In the genomic region with DNA sequence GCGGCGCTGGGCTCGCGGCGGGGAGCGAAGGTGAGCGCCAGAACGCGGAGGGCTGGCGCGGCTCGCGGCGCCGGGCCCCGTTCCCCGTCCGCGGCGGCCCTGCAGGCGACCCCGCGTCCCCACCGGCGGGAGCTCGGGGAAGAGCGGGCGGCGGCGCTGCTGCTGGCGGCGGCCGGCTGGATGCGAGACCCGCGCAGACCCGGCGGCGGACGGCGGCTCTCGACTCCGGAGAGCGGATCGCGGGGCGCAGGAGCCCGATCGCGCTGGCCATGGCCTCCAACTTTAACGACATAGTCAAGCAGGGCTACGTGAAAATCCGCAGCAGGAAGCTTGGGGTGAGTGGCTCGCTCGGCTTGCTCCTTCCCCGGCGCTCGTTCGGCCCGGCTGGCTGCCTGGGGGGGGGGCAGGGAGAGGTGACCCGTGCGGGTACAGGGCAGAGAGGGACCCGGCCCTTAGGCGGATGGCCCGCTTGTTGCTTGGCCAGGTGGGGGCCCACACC, we compare ENCODE assay signal across 9 cellular contexts. TPM values are rescaled to one million over a fixed set of nuclear protein-coding genes. Genes with fewer than 3 reads are reported as not detected.
DNase-seq lines count a peak whose midpoint lies in the region; ATAC-seq, FAIRE-seq and TF ChIP-seq lines count a peak whose summit lies in the region.
"Had no signal": no experiment of that assay in that cellular context is flagged by ENCODE, and none has a peak within 500 bp of the region (broad histone marks: within the 10 kb centered on the region; RNA-seq: fewer than 3 reads in every experiment).

No MANE protein-coding gene starts in this region.

- POLR2A ChIA-PET in SK-N-SH (lab: Yijun Ruan, JAX), result interaction anchor here (0.6 kb wide), 1 partner anchor 235 kb away, joined by 3 read pairs; no protein-coding TSS in a partner anchor

- peaks cover 3% of the 10 kb centered on the region; the same call in 1 of the 2 replicates for H3K79me2 ChIP-seq in SK-N-SH (ENCODE audit: insufficient read depth)

- WGBS in SK-N-SH (ENCODE audit: low lambda C conversion rate), result 0% methylated on average over 1 of the region's 65 CpGs
- WGBS in gastroesophageal sphincter (ENCODE audit: low coverage in 1 of 2), 2 donors, result no CpG with 5 or more reads among the region's 65 CpGs

- TF ChIP-seq RAD21 in SK-N-SH (IDR thresholded peaks at IDR 0.05; ENCODE audit: low read length), result no peak

- TF ChIP-seq CTCF in SK-N-SH (IDR thresholded peaks at IDR 0.05) (no peak), gastroesophageal sphincter (IDR thresholded peaks at IDR 0.05) (no peak)

- no peaks in the 10 kb centered on the region for H3K9me2 ChIP-seq in SK-N-SH

- no peaks in the 10 kb centered on the region for H3K9me3 ChIP-seq in SK-N-SH
- H3K9me3 ChIP-seq in gastroesophageal sphincter, result peaks cover 0 to 4% (median 0%) of the 10 kb centered on the region in 3 donors

- H3K27ac ChIP-seq in SK-N-SH (ENCODE audit: low read depth in 2 of 2, low read length in 1 of 2) (peak overlapping the region; percentile 39 to 98; a peak in 3 of 4 replicates), gastroesophageal sphincter (peak overlapping the region in 3 of 4 donors; percentile 0 to 80 (median 69))

- H2AFZ ChIP-seq in SK-N-SH (ENCODE audit: low read depth), result peak overlapping the region; percentile 88; the same call in 1 of the 2 replicates

- CTCF ChIA-PET in SK-N-SH (lab: Yijun Ruan, JAX), result no interaction called here

- H3F3A ChIP-seq in SK-N-SH (replicated peaks; ENCODE audit: insufficient read depth), result peaks cover 9% of the 10 kb centered on the region

- H3K36me3 ChIP-seq in SK-N-SH (replicated peaks in 1 of 2; ENCODE audit: control insufficient read depth in 1 of 2, insufficient read depth in 2 of 2, low read length in 1 of 2) (peaks cover 0 to 3% of the 10 kb centered on the region in 2 experiments), gastroesophageal sphincter (no peaks in the 10 kb centered on the region)

- no peak for TF ChIP-seq POLR2A in gastroesophageal sphincter (IDR thresholded peaks at IDR 0.05)

- peak; percentile 13 for DNase-seq in GM19239 (ENCODE audit: insufficient read length, low spot score)
- DNase-seq in SK-N-SH, result peak; percentile 81
- peak in 8 of 10 donors; percentile 9 to 90 (median 27) for DNase-seq in posterior cingulate gyrus
- no peak for DNase-seq in GM19240 (ENCODE audit: insufficient read length, low spot score)
- no peak for DNase-seq in GF-D8 (lab: John Stamatoyannopoulos, UW)

- no peak for FAIRE-seq in GM19239 (lab: Jason Lieb, UNC)

- H3K27me3 ChIP-seq in SK-N-SH (ENCODE audit: insufficient read depth), result no peaks in the 10 kb centered on the region
- peaks cover 36% of the 10 kb centered on the region for H3K27me3 ChIP-seq in gastroesophageal sphincter

- H3K4me2 ChIP-seq in SK-N-SH, result peak overlapping the region; percentile 82

- ATAC-seq in gastroesophageal sphincter (peak; percentile 36), GM18870 (IDR thresholded peaks at IDR 0.05; ENCODE audit: unreplicated experiment) (no peak), HG03442 (IDR thresholded peaks at IDR 0.05; ENCODE audit: unreplicated experiment) (no peak)

- intact Hi-C loops in posterior cingulate gyrus (cut with DNase I), result no loop called here

- peak in 1 of 2 experiments; percentile 11; a peak in 1 of 4 replicates for TF ChIP-seq EP300 in SK-N-SH (IDR thresholded peaks at IDR 0.05; ENCODE audit: borderline replicate concordance in 1 of 2, low read depth in 1 of 2, low read length in 1 of 2)
- TF ChIP-seq EP300 in gastroesophageal sphincter (IDR thresholded peaks at IDR 0.05), result no peak

- H3K4me1 ChIP-seq in SK-N-SH (ENCODE audit: control insufficient read depth in 1 of 2, insufficient read depth in 2 of 2, low read depth in 1 of 2, low read length in 1 of 2) (peaks cover 0 to 3% of the 10 kb centered on the region in 2 experiments; a peak in 2 of 4 replicates), gastroesophageal sphincter (peaks cover 0 to 19% (median 0%) of the 10 kb centered on the region in 3 donors)

- H3K9ac ChIP-seq in SK-N-SH, result peak overlapping the region; percentile 56; the same call in 1 of the 2 replicates

- H4K20me1 ChIP-seq in SK-N-SH (ENCODE audit: insufficient read depth), result no peaks in the 10 kb centered on the region

- H3K4me3 ChIP-seq in SK-N-SH (ENCODE audit: low read depth in 2 of 2, low read length in 1 of 2) (peak overlapping the region; percentile 78 to 84), gastroesophageal sphincter (peak overlapping the region; percentile 38 to 61)

TF ChIP-seq in SK-N-SH, 30 proteins besides CTCF, POLR2A, EP300 and RAD21:
- TF ChIP-seq SMC3 (IDR thresholded peaks at IDR 0.05; ENCODE audit: low read depth, low read length) (no peak), JUND (IDR thresholded peaks at IDR 0.05) (no peak), MEF2A (IDR thresholded peaks at IDR 0.05; ENCODE audit: borderline replicate concordance, low read depth) (no peak), NRF1 (IDR thresholded peaks at IDR 0.05; ENCODE audit: low read depth, low read length) (no peak), GATA2 (CRISPR knock-in tag; IDR thresholded peaks at IDR 0.05) (no peak), POLR2AphosphoS5 (IDR thresholded peaks at IDR 0.05; ENCODE audit: low read depth, low read length) (no peak), FOXM1 (IDR thresholded peaks at IDR 0.05; ENCODE audit: low read depth) (no peak), TCF12 (IDR thresholded peaks at IDR 0.05) (no peak), RFX5 (IDR thresholded peaks at IDR 0.05; ENCODE audit: low read length) (no peak), RXRA (IDR thresholded peaks at IDR 0.05; ENCODE audit: borderline replicate concordance, low read depth) (no peak), ZBTB33 (IDR thresholded peaks at IDR 0.05; ENCODE audit: borderline replicate concordance, low read depth) (no peak), YY1 (IDR thresholded peaks at IDR 0.05; ENCODE audit: low read depth) (no peak), NFIC (IDR thresholded peaks at IDR 0.05; ENCODE audit: borderline replicate concordance) (no peak), TAF1 (IDR thresholded peaks at IDR 0.05; ENCODE audit: borderline replicate concordance, low read depth, low read length) (no peak; the same call in 1 of the 2 replicates), TEAD4 (IDR thresholded peaks at IDR 0.05; ENCODE audit: borderline replicate concordance, insufficient read depth) (no peak), SIN3A (IDR thresholded peaks at IDR 0.05; ENCODE audit: borderline replicate concordance, low read depth, low read length) (no peak)
- TF ChIP-seq, protein P1, sequence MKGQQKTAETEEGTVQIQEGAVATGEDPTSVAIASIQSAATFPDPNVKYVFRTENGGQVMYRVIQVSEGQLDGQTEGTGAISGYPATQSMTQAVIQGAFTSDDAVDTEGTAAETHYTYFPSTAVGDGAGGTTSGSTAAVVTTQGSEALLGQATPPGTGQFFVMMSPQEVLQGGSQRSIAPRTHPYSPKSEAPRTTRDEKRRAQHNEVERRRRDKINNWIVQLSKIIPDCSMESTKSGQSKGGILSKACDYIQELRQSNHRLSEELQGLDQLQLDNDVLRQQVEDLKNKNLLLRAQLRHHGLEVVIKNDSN (IDR thresholded peaks at IDR 0.05; ENCODE audit: borderline replicate concordance, low read depth), result no peak
- TF ChIP-seq, protein P2, sequence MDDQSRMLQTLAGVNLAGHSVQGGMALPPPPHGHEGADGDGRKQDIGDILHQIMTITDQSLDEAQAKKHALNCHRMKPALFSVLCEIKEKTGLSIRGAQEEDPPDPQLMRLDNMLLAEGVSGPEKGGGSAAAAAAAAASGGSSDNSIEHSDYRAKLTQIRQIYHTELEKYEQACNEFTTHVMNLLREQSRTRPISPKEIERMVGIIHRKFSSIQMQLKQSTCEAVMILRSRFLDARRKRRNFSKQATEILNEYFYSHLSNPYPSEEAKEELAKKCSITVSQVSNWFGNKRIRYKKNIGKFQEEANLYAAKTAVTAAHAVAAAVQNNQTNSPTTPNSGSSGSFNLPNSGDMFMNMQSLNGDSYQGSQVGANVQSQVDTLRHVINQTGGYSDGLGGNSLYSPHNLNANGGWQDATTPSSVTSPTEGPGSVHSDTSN (IDR thresholded peaks at IDR 0.05), result no peak
- TF ChIP-seq, protein P3, sequence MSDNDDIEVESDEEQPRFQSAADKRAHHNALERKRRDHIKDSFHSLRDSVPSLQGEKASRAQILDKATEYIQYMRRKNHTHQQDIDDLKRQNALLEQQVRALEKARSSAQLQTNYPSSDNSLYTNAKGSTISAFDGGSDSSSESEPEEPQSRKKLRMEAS (IDR thresholded peaks at IDR 0.05; ENCODE audit: low read depth), result no peak
- TF ChIP-seq, protein P4, sequence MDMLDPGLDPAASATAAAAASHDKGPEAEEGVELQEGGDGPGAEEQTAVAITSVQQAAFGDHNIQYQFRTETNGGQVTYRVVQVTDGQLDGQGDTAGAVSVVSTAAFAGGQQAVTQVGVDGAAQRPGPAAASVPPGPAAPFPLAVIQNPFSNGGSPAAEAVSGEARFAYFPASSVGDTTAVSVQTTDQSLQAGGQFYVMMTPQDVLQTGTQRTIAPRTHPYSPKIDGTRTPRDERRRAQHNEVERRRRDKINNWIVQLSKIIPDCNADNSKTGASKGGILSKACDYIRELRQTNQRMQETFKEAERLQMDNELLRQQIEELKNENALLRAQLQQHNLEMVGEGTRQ (IDR thresholded peaks at IDR 0.05; ENCODE audit: borderline replicate concordance, low read depth, low read length), result no peak

RNA-seq across cellular contexts. Expression of gene DOK6, which starts 0.3 kb away (rescaled TPM):
- polyA plus RNA-seq in SK-N-SH (2012; rRNA removed), result 3.9 and 5.4 TPM in 2 replicates
- 4.6 and 6.0 TPM in 2 replicates for polyA plus RNA-seq in SK-N-SH (2012; cell fraction: cytosol; rRNA removed)
- 1.8 and 2.6 TPM in 2 replicates for polyA plus RNA-seq in SK-N-SH (2012; cell fraction: nucleus; rRNA removed)
- 1 to 10 TPM in 3 of 4 donors, under 1 TPM in 1; 0.62 to 3.4 (median 2.7) TPM for total RNA-seq in gastroesophageal sphincter
- polyA plus RNA-seq: IgD-negative memory B cell had no signal

Comparison
In these comparisons a context has a peak if more than half of its experiments do, and no peak if none do; other contexts are left out.
1. DNase-seq: peak in GM19239 (single experiment), SK-N-SH (single experiment) and posterior cingulate gyrus (8 of 10); none in GM19240 (single experiment) and GF-D8 (single experiment).